9 cellular contexts compared by ENCODE assay signal in genomic region chr17:48294989-48295892, GRCh38.
A peak's percentile ranks its signal among the peaks of the same experiment; 100 is the strongest.
DNase-seq lines count a peak whose midpoint lies in the region; ATAC-seq, FAIRE-seq and TF ChIP-seq lines count a peak whose summit lies in the region.
"Had no signal": no experiment of that assay in that cellular context is flagged by ENCODE, and none has a peak within 500 bp of the region (broad histone marks: within the 10 kb centered on the region; RNA-seq: fewer than 3 reads in every experiment).

No MANE protein-coding gene starts in this region.

- POLR2A ChIA-PET in activated CD4-positive, alpha-beta memory T cell treated with anti-CD3 and anti-CD28 coated beads for 36 hours (lab: Charles Lee): interaction anchor here (0.6 kb wide), 2 partner anchors 57 to 269 kb away, joined by 3 read pairs; no protein-coding TSS in a partner anchor

- intact Hi-C loops in activated CD4-positive, alpha-beta memory T cell treated with anti-CD3 and anti-CD28 coated beads for 36 hours (cut with micrococcal nuclease): loop anchor here (2.0 to 5.0 kb wide), 2 partner anchors 33 to 38 kb away; no protein-coding TSS in a partner anchor
- intact Hi-C loops in sigmoid colon (cut with DNase I): no loop called here

- TF ChIP-seq POLR2A in GM12891 (IDR thresholded peaks at IDR 0.05; ENCODE audit: low read depth, low read length) (no peak), sigmoid colon (IDR thresholded peaks at IDR 0.05) (no peak)

- DNase-seq in GM12891 (ENCODE audit: insufficient read length, low spot score) (no peak), HT-29 (ENCODE audit: low spot score) (peak; percentile 51), NCI-H2227 (lab: John Stamatoyannopoulos, UW; ENCODE audit: unreplicated experiment) (no peak), sigmoid colon (no peak)
- no peak for DNase-seq in activated CD4-positive, alpha-beta memory T cell treated with anti-CD3 and anti-CD28 coated beads for 36 hours
- DNase-seq in natural killer cell treated with Interleukin-12 subunit alpha and Interleukin-12 subunit beta and Interleukin-15 and Interleukin-18, amount 100 ng/mL, for 72 hours (ENCODE audit: low spot score): no peak
- DNase-seq in activated effector memory CD4-positive, alpha-beta T cell treated with anti-CD3 and anti-CD28 coated beads, Interleukin-2, amount 50 U/mL, for 16 hours: no peak

- no peak overlapping the region for H3K27ac ChIP-seq in sigmoid colon

- CTCF ChIA-PET in activated CD4-positive, alpha-beta memory T cell treated with anti-CD3 and anti-CD28 coated beads for 36 hours (lab: Charles Lee): interaction anchor here (0.6 to 1.6 kb wide), 6 partner anchors 27 to 384 kb away, joined by 3 to 5 read pairs (median 4); no protein-coding TSS in a partner anchor

- peak; percentile 81 for FAIRE-seq in GM12891 (lab: Jason Lieb, UNC)
- FAIRE-seq: islet of Langerhans had no signal

- peaks cover 62% of the 10 kb centered on the region for H3K4me1 Mint-ChIP-seq in activated CD4-positive, alpha-beta memory T cell treated with anti-CD3 and anti-CD28 coated beads for 36 hours (ENCODE audit: low read depth)
- H3K4me1 Mint-ChIP-seq in natural killer cell treated with Interleukin-12 subunit alpha and Interleukin-12 subunit beta and Interleukin-15 and Interleukin-18, amount 100 ng/mL, for 72 hours (ENCODE audit: low read depth in 2 of 2): peaks cover 40 to 53% of the 10 kb centered on the region in 2 donors

- H3K4me3 Mint-ChIP-seq in activated CD4-positive, alpha-beta memory T cell treated with anti-CD3 and anti-CD28 coated beads for 36 hours: peak overlapping the region; percentile 59
- H3K4me3 Mint-ChIP-seq in natural killer cell treated with Interleukin-12 subunit alpha and Interleukin-12 subunit beta and Interleukin-15 and Interleukin-18, amount 100 ng/mL, for 72 hours: peak overlapping the region; percentile 90

- no peaks in the 10 kb centered on the region for H3K4me1 ChIP-seq in sigmoid colon

- H3K36me3 ChIP-seq in sigmoid colon: no peaks in the 10 kb centered on the region

- TF ChIP-seq EP300 in sigmoid colon (IDR thresholded peaks at IDR 0.05): no peak

- H3K27ac Mint-ChIP-seq in activated CD4-positive, alpha-beta memory T cell treated with anti-CD3 and anti-CD28 coated beads for 36 hours: peak overlapping the region; percentile 92
- H3K27ac Mint-ChIP-seq in natural killer cell treated with Interleukin-12 subunit alpha and Interleukin-12 subunit beta and Interleukin-15 and Interleukin-18, amount 100 ng/mL, for 72 hours: peak overlapping the region; percentile 96 to 99

- ATAC-seq in natural killer cell treated with Interleukin-12 subunit alpha and Interleukin-12 subunit beta and Interleukin-15 and Interleukin-18, amount 100 ng/mL, for 72 hours: peak in 1 of 2 donors; percentile 71
- no peak for ATAC-seq in HG02571 (IDR thresholded peaks at IDR 0.05; ENCODE audit: unreplicated experiment)

- no peaks in the 10 kb centered on the region for H3K9me3 Mint-ChIP-seq in activated CD4-positive, alpha-beta memory T cell treated with anti-CD3 and anti-CD28 coated beads for 36 hours
- H3K9me3 Mint-ChIP-seq in natural killer cell treated with Interleukin-12 subunit alpha and Interleukin-12 subunit beta and Interleukin-15 and Interleukin-18, amount 100 ng/mL, for 72 hours: no peaks in the 10 kb centered on the region

- no peak overlapping the region for H3K4me3 ChIP-seq in sigmoid colon

- no peaks in the 10 kb centered on the region for H3K9me3 ChIP-seq in sigmoid colon

- no peak for TF ChIP-seq CTCF in sigmoid colon (IDR thresholded peaks at IDR 0.05)

- peaks cover 0 to 47% (median 14%) of the 10 kb centered on the region in 3 donors for H3K27me3 ChIP-seq in sigmoid colon

- peaks cover 2% of the 10 kb centered on the region for H3K36me3 Mint-ChIP-seq in activated CD4-positive, alpha-beta memory T cell treated with anti-CD3 and anti-CD28 coated beads for 36 hours
- H3K36me3 Mint-ChIP-seq in natural killer cell treated with Interleukin-12 subunit alpha and Interleukin-12 subunit beta and Interleukin-15 and Interleukin-18, amount 100 ng/mL, for 72 hours: no peaks in the 10 kb centered on the region

- no peaks in the 10 kb centered on the region for H3K27me3 Mint-ChIP-seq in activated CD4-positive, alpha-beta memory T cell treated with anti-CD3 and anti-CD28 coated beads for 36 hours
- H3K27me3 Mint-ChIP-seq in natural killer cell treated with Interleukin-12 subunit alpha and Interleukin-12 subunit beta and Interleukin-15 and Interleukin-18, amount 100 ng/mL, for 72 hours: no peaks in the 10 kb centered on the region

- WGBS in sigmoid colon, 2 donors: 26 to 41% methylated on average over 8 of the region's 8 CpGs

TF ChIP-seq in GM12891, 5 proteins besides CTCF, POLR2A, EP300 and RAD21:
- TF ChIP-seq PAX5 (IDR thresholded peaks at IDR 0.05; ENCODE audit: insufficient read depth, low read length, severe bottlenecking) (no peak), SPI1 (IDR thresholded peaks at IDR 0.05; ENCODE audit: low read depth, low read length) (peak; percentile 99)
